ENCODE assay signal across 10 cellular contexts in the genomic region with DNA sequence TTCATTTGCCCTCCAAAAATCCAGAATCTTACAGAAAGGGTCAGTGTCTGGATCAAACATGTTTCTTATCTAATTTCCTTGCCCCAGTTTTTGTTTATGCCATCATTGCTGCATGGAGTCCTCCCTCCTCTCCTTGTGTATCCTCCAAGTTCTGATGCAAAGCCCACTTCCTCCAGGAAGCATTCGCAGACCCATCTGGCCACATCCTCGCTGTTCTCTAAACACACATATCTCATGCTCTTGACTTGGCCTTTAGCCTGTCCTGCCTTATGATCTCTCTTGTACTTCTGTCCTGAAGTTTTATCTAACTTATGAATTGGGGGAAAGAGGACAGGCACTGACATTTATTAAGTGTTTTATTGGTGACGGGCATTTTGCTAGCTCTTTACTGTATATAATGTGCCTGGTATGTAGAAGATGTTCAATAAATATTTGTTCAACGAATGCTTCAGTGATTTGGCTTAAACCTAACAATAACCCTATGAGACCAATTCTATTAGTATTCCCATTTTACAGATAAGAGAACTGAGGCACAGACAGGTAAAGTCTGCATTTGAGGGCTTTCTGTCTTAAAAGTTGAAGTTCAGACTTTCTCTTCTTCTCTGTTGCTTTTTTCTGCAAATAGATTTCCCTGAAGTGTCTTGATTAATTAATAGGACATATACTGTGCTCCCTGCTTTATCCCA. TPM values are rescaled to one million over a fixed set of nuclear protein-coding genes. Genes with fewer than 3 reads are reported as not detected.
DNase-seq lines count a peak whose midpoint lies in the region; ATAC-seq and TF ChIP-seq lines count a peak whose summit lies in the region.
"Had no signal": no experiment of that assay in that cellular context is flagged by ENCODE, and none has a peak within 500 bp of the region (broad histone marks: within the 10 kb centered on the region; RNA-seq: fewer than 3 reads in every experiment).

No MANE protein-coding gene starts in this region.

- in situ Hi-C loops in transverse colon (cut with MboI; ENCODE audit: low pct_ligation_motif_present in 1 of 4, low pct_unique_long_range_greater_than_20kb in 1 of 4, low sequenced_read_pairs in 3 of 4): no loop called here

- peaks cover 54% of the 10 kb centered on the region for H3K4me1 Mint-ChIP-seq in activated T-cell treated with anti-CD3 and anti-CD28 coated beads, Interleukin-2, amount 50 U/mL, for 24 hours (ENCODE audit: low read depth)
- peaks cover 49% of the 10 kb centered on the region for H3K4me1 Mint-ChIP-seq in activated T-cell treated with anti-CD3 and anti-CD28 coated beads, Interleukin-2, amount 50 U/mL, for 4 hours (ENCODE audit: low read depth)
- peaks cover 30% of the 10 kb centered on the region for H3K4me1 Mint-ChIP-seq in activated T-helper 1 cell treated with anti-CD3 and anti-CD28 coated beads, Interleukin-12 subunit alpha, Interleukin-12 subunit beta, Interleukin-2, Interleukin-4 antibody, amounts not matched to agents 30 ng/mL and 10 ng/mL and 1 ng/mL, durations not matched to agents 14 hours and 24 hours and 36 hours (ENCODE audit: low read depth)
- peaks cover 49% of the 10 kb centered on the region for H3K4me1 Mint-ChIP-seq in memory B cell

- DNase-seq in activated T-cell treated with anti-CD3 and anti-CD28 coated beads, Interleukin-2, amount 50 U/mL, for 24 hours: no peak
- DNase-seq in activated T-cell treated with anti-CD3 and anti-CD28 coated beads, Interleukin-2, amount 50 U/mL, for 4 hours: no peak
- DNase-seq in activated T-helper 1 cell treated with anti-CD3 and anti-CD28 coated beads, Interleukin-12 subunit alpha, Interleukin-12 subunit beta, Interleukin-2, Interleukin-4 antibody, amounts not matched to agents 30 ng/mL and 10 ng/mL and 1 ng/mL, durations not matched to agents 14 hours and 24 hours and 36 hours (ENCODE audit: low spot score): no peak
- DNase-seq in memory B cell (ENCODE audit: low spot score in 2 of 2) (no peak), transverse colon (no peak), SHP77 (lab: John Stamatoyannopoulos, UW) (no peak), EL (no peak)
- DNase-seq: BE2C, NCI-H748 treated with DMSO at 0.1 percent for 48 hours had no signal

- H3K9me3 ChIP-seq in transverse colon: no peaks in the 10 kb centered on the region
- H3K9me3 ChIP-seq: BE2C had no signal

- no peaks in the 10 kb centered on the region for H3K36me3 Mint-ChIP-seq in activated T-cell treated with anti-CD3 and anti-CD28 coated beads, Interleukin-2, amount 50 U/mL, for 24 hours (ENCODE audit: low read depth)
- peaks cover 2% of the 10 kb centered on the region for H3K36me3 Mint-ChIP-seq in activated T-cell treated with anti-CD3 and anti-CD28 coated beads, Interleukin-2, amount 50 U/mL, for 4 hours (ENCODE audit: insufficient read depth)
- H3K36me3 Mint-ChIP-seq in activated T-helper 1 cell treated with anti-CD3 and anti-CD28 coated beads, Interleukin-12 subunit alpha, Interleukin-12 subunit beta, Interleukin-2, Interleukin-4 antibody, amounts not matched to agents 30 ng/mL and 10 ng/mL and 1 ng/mL, durations not matched to agents 14 hours and 24 hours and 36 hours (ENCODE audit: low read depth): no peaks in the 10 kb centered on the region
- no peaks in the 10 kb centered on the region for H3K36me3 Mint-ChIP-seq in memory B cell

- no peaks in the 10 kb centered on the region for H3K27me3 Mint-ChIP-seq in activated T-cell treated with anti-CD3 and anti-CD28 coated beads, Interleukin-2, amount 50 U/mL, for 24 hours
- H3K27me3 Mint-ChIP-seq in activated T-cell treated with anti-CD3 and anti-CD28 coated beads, Interleukin-2, amount 50 U/mL, for 4 hours (ENCODE audit: low read depth): no peaks in the 10 kb centered on the region
- H3K27me3 Mint-ChIP-seq in activated T-helper 1 cell treated with anti-CD3 and anti-CD28 coated beads, Interleukin-12 subunit alpha, Interleukin-12 subunit beta, Interleukin-2, Interleukin-4 antibody, amounts not matched to agents 30 ng/mL and 10 ng/mL and 1 ng/mL, durations not matched to agents 14 hours and 24 hours and 36 hours (ENCODE audit: insufficient read depth): peaks cover 2% of the 10 kb centered on the region
- no peaks in the 10 kb centered on the region for H3K27me3 Mint-ChIP-seq in memory B cell

- peak overlapping the region; percentile 38 for H3K27ac Mint-ChIP-seq in activated T-cell treated with anti-CD3 and anti-CD28 coated beads, Interleukin-2, amount 50 U/mL, for 24 hours
- H3K27ac Mint-ChIP-seq in activated T-helper 1 cell treated with anti-CD3 and anti-CD28 coated beads, Interleukin-12 subunit alpha, Interleukin-12 subunit beta, Interleukin-2, Interleukin-4 antibody, amounts not matched to agents 30 ng/mL and 10 ng/mL and 1 ng/mL, durations not matched to agents 14 hours and 24 hours and 36 hours: peak overlapping the region; percentile 40
- peak overlapping the region; percentile 65 for H3K27ac Mint-ChIP-seq in memory B cell

- no peak for TF ChIP-seq CTCF in transverse colon (IDR thresholded peaks at IDR 0.05)

- no peaks in the 10 kb centered on the region for H3K36me3 ChIP-seq in transverse colon
- H3K36me3 ChIP-seq: BE2C had no signal

- ATAC-seq in activated T-cell treated with anti-CD3 and anti-CD28 coated beads, Interleukin-2, amount 50 U/mL, for 4 hours: no peak
- ATAC-seq in memory B cell (ENCODE audit: low read depth) (no peak), GM19351 (IDR thresholded peaks at IDR 0.05; ENCODE audit: unreplicated experiment) (no peak)

- no peak for TF ChIP-seq EP300 in transverse colon (IDR thresholded peaks at IDR 0.05; ENCODE audit: low read depth)

- peaks cover 6 to 27% (median 21%) of the 10 kb centered on the region in 4 donors for H3K4me1 ChIP-seq in transverse colon

- WGBS in transverse colon (ENCODE audit: low coverage in 1 of 2), 2 donors: 64 to 67% methylated on average over 4 of the region's 4 CpGs

- TF ChIP-seq POLR2A in transverse colon (IDR thresholded peaks at IDR 0.05): no peak

- H3K4me3 ChIP-seq in transverse colon: no peak overlapping the region

- H3K4me3 Mint-ChIP-seq in activated T-cell treated with anti-CD3 and anti-CD28 coated beads, Interleukin-2, amount 50 U/mL, for 24 hours: no peak overlapping the region
- H3K4me3 Mint-ChIP-seq in activated T-cell treated with anti-CD3 and anti-CD28 coated beads, Interleukin-2, amount 50 U/mL, for 4 hours: no peak overlapping the region
- H3K4me3 Mint-ChIP-seq in activated T-helper 1 cell treated with anti-CD3 and anti-CD28 coated beads, Interleukin-12 subunit alpha, Interleukin-12 subunit beta, Interleukin-2, Interleukin-4 antibody, amounts not matched to agents 30 ng/mL and 10 ng/mL and 1 ng/mL, durations not matched to agents 14 hours and 24 hours and 36 hours: peak overlapping the region; percentile 8
- H3K4me3 Mint-ChIP-seq in memory B cell: peak overlapping the region; percentile 51

- intact Hi-C loops in activated T-helper 1 cell treated with anti-CD3 and anti-CD28 coated beads, Interleukin-12 subunit alpha, Interleukin-12 subunit beta, Interleukin-2, Interleukin-4 antibody, amounts not matched to agents 30 ng/mL and 10 ng/mL and 1 ng/mL, durations not matched to agents 14 hours and 24 hours and 36 hours (cut with micrococcal nuclease): no loop called here
- intact Hi-C loops in transverse colon (cut with DNase I; ENCODE audit: low total_unique reads): no loop called here

- H3K27ac ChIP-seq in transverse colon: peak overlapping the region; percentile 75 to 81 (median 80)

- H3K27me3 ChIP-seq in transverse colon: no peaks in the 10 kb centered on the region
- H3K27me3 ChIP-seq: BE2C had no signal

- no peaks in the 10 kb centered on the region for H3K9me3 Mint-ChIP-seq in activated T-cell treated with anti-CD3 and anti-CD28 coated beads, Interleukin-2, amount 50 U/mL, for 24 hours
- no peaks in the 10 kb centered on the region for H3K9me3 Mint-ChIP-seq in activated T-cell treated with anti-CD3 and anti-CD28 coated beads, Interleukin-2, amount 50 U/mL, for 4 hours
- H3K9me3 Mint-ChIP-seq in activated T-helper 1 cell treated with anti-CD3 and anti-CD28 coated beads, Interleukin-12 subunit alpha, Interleukin-12 subunit beta, Interleukin-2, Interleukin-4 antibody, amounts not matched to agents 30 ng/mL and 10 ng/mL and 1 ng/mL, durations not matched to agents 14 hours and 24 hours and 36 hours: no peaks in the 10 kb centered on the region
- H3K9me3 Mint-ChIP-seq in memory B cell: peaks cover 1% of the 10 kb centered on the region

RNA-seq across cellular contexts. Expression of a gene that starts 19.2 kb away (rescaled TPM):
- 10 to 100 TPM; 15.1 to 17.1 (median 15.1) TPM for total RNA-seq in activated T-cell treated with anti-CD3 and anti-CD28 coated beads, Interleukin-2, amount 50 U/mL, for 4 hours
- total RNA-seq in activated T-helper 1 cell treated with anti-CD3 and anti-CD28 coated beads, Interleukin-12 subunit alpha, Interleukin-12 subunit beta, Interleukin-2, Interleukin-4 antibody, amounts not matched to agents 30 ng/mL and 10 ng/mL and 1 ng/mL, durations not matched to agents 14 hours and 24 hours and 36 hours: 20.8 and 22.9 TPM in 2 replicates
- 100 to 1,000 TPM; 174 to 363 (median 253) TPM for total RNA-seq in transverse colon

RNA-seq across cellular contexts. Expression of a gene that starts 47.4 kb away (rescaled TPM):
- total RNA-seq in activated T-cell treated with anti-CD3 and anti-CD28 coated beads, Interleukin-2, amount 50 U/mL, for 4 hours: 1 to 10 TPM; 5.5 to 9.3 (median 7.2) TPM
- total RNA-seq in activated T-helper 1 cell treated with anti-CD3 and anti-CD28 coated beads, Interleukin-12 subunit alpha, Interleukin-12 subunit beta, Interleukin-2, Interleukin-4 antibody, amounts not matched to agents 30 ng/mL and 10 ng/mL and 1 ng/mL, durations not matched to agents 14 hours and 24 hours and 36 hours: 32.0 and 33.5 TPM in 2 replicates
- 10 to 100 TPM in 2 of 4 donors, 1 to 10 TPM in 2; 6.7 to 11.6 (median 8.9) TPM for total RNA-seq in transverse colon

Comparison
In these comparisons a context has a peak if more than half of its experiments do, and no peak if none do; other contexts are left out.
1. H3K4me3 Mint-ChIP-seq: peak in activated T-helper 1 cell treated with anti-CD3 and anti-CD28 coated beads, Interleukin-12 subunit alpha, Interleukin-12 subunit beta, Interleukin-2, Interleukin-4 antibody, amounts not matched to agents 30 ng/mL and 10 ng/mL and 1 ng/mL, durations not matched to agents 14 hours and 24 hours and 36 hours (single experiment) and memory B cell (single experiment); none in activated T-cell treated with anti-CD3 and anti-CD28 coated beads, Interleukin-2, amount 50 U/mL, for 24 hours (single experiment) and activated T-cell treated with anti-CD3 and anti-CD28 coated beads, Interleukin-2, amount 50 U/mL, for 4 hours (single experiment).
2. Peak in every context shown above with its lines, with median percentiles within 50 percentile points of each other: H3K27ac Mint-ChIP-seq.